In the genomic region with DNA sequence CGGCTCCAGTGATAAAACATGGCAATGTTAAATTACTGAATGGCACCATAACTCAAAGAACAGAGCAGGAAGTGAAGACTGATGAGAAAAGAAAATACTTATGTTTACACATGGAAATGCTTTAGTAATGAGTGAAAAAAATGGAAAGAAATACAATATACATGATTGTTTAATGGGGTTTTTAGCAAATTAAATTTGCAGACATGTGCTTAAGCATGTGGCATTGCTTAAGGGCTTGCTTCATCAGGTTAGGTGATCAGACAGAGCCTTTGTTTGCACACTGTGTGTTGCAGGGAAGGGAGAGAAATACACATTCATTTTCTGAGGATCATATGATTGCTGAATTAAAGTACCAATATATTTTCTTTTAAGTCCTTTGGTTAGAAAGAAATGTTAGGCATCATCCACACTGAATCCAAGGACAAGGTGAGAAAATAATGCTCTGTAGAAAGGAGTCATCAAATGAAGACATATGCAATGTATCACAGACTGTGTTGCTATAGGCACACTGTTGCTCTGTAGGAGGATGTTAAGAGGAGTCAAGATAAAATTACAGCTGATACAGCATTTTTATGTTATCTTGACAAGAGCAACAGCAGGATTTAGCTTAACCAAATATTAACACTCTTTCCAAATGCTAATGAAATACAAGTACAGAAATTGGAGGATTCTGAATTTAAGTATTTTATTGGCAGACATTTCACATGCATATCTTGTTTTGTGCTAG, we compare ENCODE assay signal across 2 cellular contexts.
TF ChIP-seq lines count a peak whose summit lies in the region.

No MANE protein-coding gene starts in this region.

TF ChIP-seq in HepG2, 621 proteins besides CTCF, POLR2A, EP300 and RAD21:
- TF ChIP-seq, protein P1, sequence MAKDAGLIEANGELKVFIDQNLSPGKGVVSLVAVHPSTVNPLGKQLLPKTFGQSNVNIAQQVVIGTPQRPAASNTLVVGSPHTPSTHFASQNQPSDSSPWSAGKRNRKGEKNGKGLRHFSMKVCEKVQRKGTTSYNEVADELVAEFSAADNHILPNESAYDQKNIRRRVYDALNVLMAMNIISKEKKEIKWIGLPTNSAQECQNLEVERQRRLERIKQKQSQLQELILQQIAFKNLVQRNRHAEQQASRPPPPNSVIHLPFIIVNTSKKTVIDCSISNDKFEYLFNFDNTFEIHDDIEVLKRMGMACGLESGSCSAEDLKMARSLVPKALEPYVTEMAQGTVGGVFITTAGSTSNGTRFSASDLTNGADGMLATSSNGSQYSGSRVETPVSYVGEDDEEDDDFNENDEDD (CRISPR knock-in tag; IDR thresholded peaks at IDR 0.05; ENCODE audit: borderline replicate concordance) = no peak
- TF ChIP-seq MAFK (conservative IDR thresholded peaks at IDR 0.05 in 1 of 2, IDR thresholded peaks at IDR 0.05 in 1 of 2; ENCODE audit: low read length in 2 of 2) (peak; percentile 89 to 95), MAFF (IDR thresholded peaks at IDR 0.05; ENCODE audit: low read depth, low read length) (peak; percentile 93)

TF ChIP-seq in H1, 55 proteins besides CTCF, POLR2A, EP300 and RAD21:
- TF ChIP-seq SAP30 (IDR thresholded peaks at IDR 0.05; ENCODE audit: insufficient read depth, insufficient replicate concordance, low read length) = no peak
- TF ChIP-seq MAFK (IDR thresholded peaks at IDR 0.05; ENCODE audit: low read depth, low read length) = peak; percentile 57; the same call in 1 of the 2 replicates
- no peak for TF ChIP-seq JUN (IDR thresholded peaks at IDR 0.05; ENCODE audit: low read depth, low read length)
- TF ChIP-seq TBP (IDR thresholded peaks at IDR 0.05; ENCODE audit: low read depth, low read length) = no peak
- TF ChIP-seq SP2 (IDR thresholded peaks at IDR 0.05; ENCODE audit: low read length) = no peak
- no peak for TF ChIP-seq ASH2L (IDR thresholded peaks at IDR 0.05; ENCODE audit: low read length)
